In the genomic region with DNA sequence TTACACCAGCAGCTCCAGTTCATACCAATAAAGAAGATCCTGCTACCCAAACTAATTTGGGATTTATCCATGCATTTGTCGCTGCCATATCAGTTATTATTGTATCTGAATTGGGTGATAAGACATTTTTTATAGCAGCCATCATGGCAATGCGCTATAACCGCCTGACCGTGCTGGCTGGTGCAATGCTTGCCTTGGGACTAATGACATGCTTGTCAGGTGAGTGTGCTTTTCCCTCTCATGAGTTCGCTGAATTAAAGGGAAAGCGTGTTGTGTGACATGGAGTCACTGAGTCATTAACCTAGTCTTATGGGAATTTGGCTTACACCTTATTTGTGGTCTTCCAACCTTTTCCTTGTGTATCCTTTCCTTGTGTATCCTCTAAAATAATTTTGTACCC, we compare ENCODE assay signal across 10 cellular contexts.
"Had no signal": no experiment of that assay in that cellular context is flagged by ENCODE, and none has a peak within 500 bp of the region (broad histone marks: within the 10 kb centered on the region; RNA-seq: fewer than 3 reads in every experiment).

No MANE protein-coding gene starts in this region.

- H3K27me3 ChIP-seq: brain microvascular endothelial cell had no signal

- ATAC-seq: left lobe of liver had no signal

- DNase-seq: activated CD4-positive, alpha-beta T cell treated with anti-CD3 and anti-CD28 coated beads, Interleukin-2, amount 50 U/mL, for 4 hours; activated CD4-positive, CD25-positive, alpha-beta regulatory T cell treated with anti-CD3 and anti-CD28 coated beads, Interleukin-2, amount 50 U/mL, for 72 hours; activated effector memory CD4-positive, alpha-beta T cell treated with Interleukin-2 at 50 U/mL for 16 hours; activated T-cell treated with anti-CD3 and anti-CD28 coated beads, Interleukin-2, amount 50 U/mL, for 24 hours; brain microvascular endothelial cell; head of caudate nucleus; stimulated activated CD4-positive, alpha-beta T cell treated with anti-CD3 and anti-CD28 coated beads, Interleukin-15, amount 100 ng/mL, for 24 hours; stimulated activated CD4-positive, alpha-beta T cell treated with anti-CD3 and anti-CD28 coated beads, Interleukin-4, amount 100 ng/mL, for 24 hours; T-helper 2 cell had no signal

- H3K27ac ChIP-seq: brain microvascular endothelial cell had no signal
